Comparison of ENCODE assay signal across 7 cellular contexts in genomic region chr2:216632952-216633615, GRCh38. TPM values are rescaled to one million over a fixed set of nuclear protein-coding genes. Genes with fewer than 3 reads are reported as not detected.
A peak's percentile ranks its signal among the peaks of the same experiment; 100 is the strongest.
DNase-seq lines count a peak whose midpoint lies in the region; ATAC-seq and TF ChIP-seq lines count a peak whose summit lies in the region.

Gene IGFBP2 (plus strand): TSS chr2:216633420. CDS start chr2:216633524, 104 bp downstream.

- DNase-seq in GM10248 (ENCODE audit: extremely low spot score): peak; percentile 70
- peak; percentile 37 for DNase-seq in NCI-H146 treated with DMSO at 0.1 percent for 48 hours (lab: John Stamatoyannopoulos, UW; ENCODE audit: unreplicated experiment)
- peak; percentile 30 for DNase-seq in activated CD8-positive, alpha-beta memory T cell treated with anti-CD3 and anti-CD28 coated beads, Interleukin-2, amount 50 U/mL, for 4 hours
- peak in 1 of 2 donors; percentile 36 for DNase-seq in foreskin keratinocyte
- no peak for DNase-seq in T-helper 9 cell
- no peak for DNase-seq in RPMI8226

- H2AFZ ChIP-seq in neuron (ENCODE audit: low read depth, low read length): peak within 1 kb of the TSS; percentile 66

- no peak within 1 kb of the TSS for H3K27ac ChIP-seq in foreskin keratinocyte

- H3K36me3 ChIP-seq in neuron (ENCODE audit: insufficient read depth, low read length): no peaks in the 10 kb centered on the region

- H3K4me1 ChIP-seq in foreskin keratinocyte (peaks cover 4% of the 10 kb centered on the region), neuron (ENCODE audit: insufficient read depth, low read length) (peaks cover 34% of the 10 kb centered on the region)

- no peaks in the 10 kb centered on the region for H3K9me3 ChIP-seq in neuron (ENCODE audit: low read length)

- H3K27me3 ChIP-seq in foreskin keratinocyte (peaks cover 44% of the 10 kb centered on the region), neuron (ENCODE audit: insufficient read depth, low read length) (no peaks in the 10 kb centered on the region)

- TF ChIP-seq CTCF in GM10248 (IDR thresholded peaks at IDR 0.05; ENCODE audit: control extremely low read depth, extremely low read depth, low read depth, missing control alignments) (no peak), foreskin keratinocyte (conservative IDR thresholded peaks at IDR 0.05) (no peak)

- ATAC-seq in foreskin keratinocyte: peak; percentile 36

- CTCF ChIA-PET in GM10248 (lab: Yijun Ruan, JAX): interaction anchor here (1.6 kb wide), 1 partner anchor 30 kb away, joined by 3 read pairs; no protein-coding TSS in a partner anchor

- H3K4me3 ChIP-seq in neuron (ENCODE audit: low read length): peak within 1 kb of the TSS; percentile 89

- POLR2A ChIA-PET in GM10248 (lab: Yijun Ruan, JAX): no interaction called here

RNA-seq across cellular contexts. Expression of gene IGFBP2, which starts in this region (rescaled TPM):
- 33.9 and 46.8 TPM in 2 replicates for total RNA-seq in foreskin keratinocyte
- 41.4 and 55.5 TPM in 2 replicates for polyA plus RNA-seq in foreskin keratinocyte

Comparison
In these comparisons a context has a peak if more than half of its experiments do, and no peak if none do; other contexts are left out.
1. DNase-seq: peak in GM10248 (single experiment), NCI-H146 treated with DMSO at 0.1 percent for 48 hours (single experiment) and activated CD8-positive, alpha-beta memory T cell treated with anti-CD3 and anti-CD28 coated beads, Interleukin-2, amount 50 U/mL, for 4 hours (single experiment); none in T-helper 9 cell (single experiment) and RPMI8226 (single experiment).